21 cellular contexts compared by ENCODE assay signal in genomic region chr2:239212121-239212520, GRCh38.
A peak's percentile ranks its signal among the peaks of the same experiment; 100 is the strongest.
DNase-seq lines count a peak whose midpoint lies in the region; ATAC-seq and TF ChIP-seq lines count a peak whose summit lies in the region.
"Had no signal": no experiment of that assay in that cellular context is flagged by ENCODE, and none has a peak within 500 bp of the region (broad histone marks: within the 10 kb centered on the region; RNA-seq: fewer than 3 reads in every experiment).

No MANE protein-coding gene starts in this region.

- no peak for ATAC-seq in gastroesophageal sphincter
- ATAC-seq: esophagus mucosa had no signal

- H3K4me1 Mint-ChIP-seq in activated naive CD4-positive, alpha-beta T cell treated with anti-CD3 and anti-CD28 coated beads for 36 hours (ENCODE audit: low read depth), result peaks cover 48% of the 10 kb centered on the region
- peaks cover 52% of the 10 kb centered on the region for H3K4me1 Mint-ChIP-seq in type B pancreatic cell (ENCODE audit: unreplicated experiment)

- CTCF ChIA-PET in activated naive CD4-positive, alpha-beta T cell treated with anti-CD3 and anti-CD28 coated beads for 36 hours (lab: Charles Lee), result interaction anchor here (1.6 kb wide), 1 partner anchor 73 kb away, joined by 3 read pairs; no protein-coding TSS in a partner anchor

- peaks cover 4 to 92% (median 51%) of the 10 kb centered on the region in 3 donors for H3K4me1 ChIP-seq in gastroesophageal sphincter
- H3K4me1 ChIP-seq in neuronal stem cell (ENCODE audit: control insufficient read depth in 2 of 2, insufficient read depth in 1 of 2, low read depth in 1 of 2, low read length in 2 of 2), result peaks cover 35 to 36% of the 10 kb centered on the region in 2 donors

- TF ChIP-seq EP300 in gastroesophageal sphincter (IDR thresholded peaks at IDR 0.05), result no peak

- no peaks in the 10 kb centered on the region for H3K27me3 ChIP-seq in gastroesophageal sphincter
- H3K27me3 ChIP-seq in neuronal stem cell (ENCODE audit: control insufficient read depth in 3 of 3, insufficient read depth in 3 of 3, low read depth in 1 of 3, low read length in 3 of 3), result no peaks in the 10 kb centered on the region

- H4K91ac ChIP-seq in neuronal stem cell (ENCODE audit: low read depth, low read length, poor library complexity), result no peak overlapping the region

- H3K23ac ChIP-seq in neuronal stem cell (ENCODE audit: low read depth, low read length, poor library complexity), result no peak overlapping the region

- H3K27ac ChIP-seq in gastroesophageal sphincter, result peak overlapping the region in 3 of 4 donors; percentile 53 to 76 (median 75)
- H3K27ac ChIP-seq in neuronal stem cell (replicated peaks; ENCODE audit: low read length), result no peak overlapping the region

- peak overlapping the region; percentile 14 for H2AK5ac ChIP-seq in neuronal stem cell (ENCODE audit: low read depth, low read length)

- no peak overlapping the region for H3K9ac ChIP-seq in neuronal stem cell (ENCODE audit: low read depth, low read length, poor library complexity)

- no peak overlapping the region for H2AFZ ChIP-seq in neuronal stem cell (ENCODE audit: low read length)
- H2AFZ ChIP-seq: GM23338 had no signal

- no peak overlapping the region for H3K4me2 ChIP-seq in neuronal stem cell (ENCODE audit: insufficient read depth, low read length, poor library complexity, severe bottlenecking)
- H3K4me2 ChIP-seq: GM23338 had no signal

- no peaks in the 10 kb centered on the region for H3K36me3 Mint-ChIP-seq in activated naive CD4-positive, alpha-beta T cell treated with anti-CD3 and anti-CD28 coated beads for 36 hours (ENCODE audit: low read depth)
- H3K36me3 Mint-ChIP-seq in type B pancreatic cell, result no peaks in the 10 kb centered on the region
- H3K36me3 Mint-ChIP-seq: WTC11 had no signal

- no peak overlapping the region for H4K8ac ChIP-seq in neuronal stem cell (ENCODE audit: low read depth, low read length)

- no peak overlapping the region for H2BK120ac ChIP-seq in neuronal stem cell (ENCODE audit: low read depth, low read length)

- no peak overlapping the region for H3K27ac Mint-ChIP-seq in activated naive CD4-positive, alpha-beta T cell treated with anti-CD3 and anti-CD28 coated beads for 36 hours
- peak overlapping the region; percentile 39 for H3K27ac Mint-ChIP-seq in type B pancreatic cell
- H3K27ac Mint-ChIP-seq: GM23338 had no signal

- 78 to 100% methylated on average over 1 of the region's 4 CpGs for WGBS in gastroesophageal sphincter (ENCODE audit: low coverage in 1 of 2), 2 donors
- no CpG with 5 or more reads among the region's 4 CpGs for WGBS in neuronal stem cell (ENCODE audit: extremely low coverage in 2 of 2, insufficient read length in 2 of 2, insufficient replicate concordance in 1 of 2), 2 donors

- H3K9me3 Mint-ChIP-seq in activated naive CD4-positive, alpha-beta T cell treated with anti-CD3 and anti-CD28 coated beads for 36 hours, result no peaks in the 10 kb centered on the region
- no peaks in the 10 kb centered on the region for H3K9me3 Mint-ChIP-seq in type B pancreatic cell
- H3K9me3 Mint-ChIP-seq: GM23338; naive thymus-derived CD8-positive, alpha-beta T cell; WTC11 had no signal

- TF ChIP-seq POLR2A in gastroesophageal sphincter (IDR thresholded peaks at IDR 0.05), result no peak

- peaks cover 7% of the 10 kb centered on the region for H3K79me1 ChIP-seq in neuronal stem cell (ENCODE audit: low read depth, low read length)

- H3K14ac ChIP-seq in neuronal stem cell (ENCODE audit: low read length), result no peak overlapping the region

- H3K9me3 ChIP-seq in gastroesophageal sphincter (no peaks in the 10 kb centered on the region), neuronal stem cell (replicated peaks in 1 of 2; ENCODE audit: control insufficient read depth in 2 of 2, insufficient read depth in 1 of 2, low read depth in 1 of 2, low read length in 2 of 2) (no peaks in the 10 kb centered on the region)

- H2BK15ac ChIP-seq in neuronal stem cell (ENCODE audit: low read length), result no peak overlapping the region

- no peak overlapping the region for H3K4ac ChIP-seq in neuronal stem cell (ENCODE audit: low read length)

- intact Hi-C loops in activated naive CD4-positive, alpha-beta T cell treated with anti-CD3 and anti-CD28 coated beads for 36 hours (cut with micrococcal nuclease), result loop anchor here (5.0 kb wide), 1 partner anchor 50 kb away; no protein-coding TSS in a partner anchor

- DNase-seq in activated naive CD4-positive, alpha-beta T cell treated with anti-CD3 and anti-CD28 coated beads for 36 hours, result peak; percentile 3
- DNase-seq in activated naive CD4-positive, alpha-beta T cell treated with anti-CD3 and anti-CD28 coated beads, Interleukin-2, amount 50 U/mL, for 16 hours, result no peak
- no peak for DNase-seq in neuronal stem cell (ENCODE audit: low spot score)
- DNase-seq in type B pancreatic cell (ENCODE audit: extremely low spot score, unreplicated experiment), result no peak
- DNase-seq in NCI-H2196 treated with DMSO at 0.1 percent for 48 hours (lab: John Stamatoyannopoulos, UW; ENCODE audit: unreplicated experiment), result no peak
- no peak for DNase-seq in superior temporal gyrus (ENCODE audit: extremely low spot score)
- DNase-seq in activated effector memory CD4-positive, alpha-beta T cell treated with Interleukin-2 at 50 U/mL for 16 hours, result no peak
- DNase-seq: 8988T; activated CD8-positive, alpha-beta memory T cell treated with anti-CD3 and anti-CD28 coated beads, Interleukin-2, amount 50 U/mL, for 4 hours; AML-193; amniotic stem cell; COR-L47; DND-41; naive thymus-derived CD8-positive, alpha-beta T cell; NCI-H1105; NCI-H2029; T1000 had no signal

- no peak overlapping the region for H2BK12ac ChIP-seq in neuronal stem cell (ENCODE audit: low read length)

- H3K4me3 ChIP-seq in gastroesophageal sphincter (no peak overlapping the region), neuronal stem cell (ENCODE audit: low read length in 2 of 2) (no peak overlapping the region)
- H3K4me3 ChIP-seq: GM23338 had no signal

- no peak overlapping the region for H3K18ac ChIP-seq in neuronal stem cell (ENCODE audit: low read length)

- no peak for TF ChIP-seq CTCF in gastroesophageal sphincter (IDR thresholded peaks at IDR 0.05)
- no peak for TF ChIP-seq CTCF in type B pancreatic cell (conservative IDR thresholded peaks at IDR 0.05)

- H3K4me3 Mint-ChIP-seq in activated naive CD4-positive, alpha-beta T cell treated with anti-CD3 and anti-CD28 coated beads for 36 hours, result no peak overlapping the region
- peak overlapping the region; percentile 38 for H3K4me3 Mint-ChIP-seq in type B pancreatic cell
- H3K4me3 Mint-ChIP-seq: GM23338, WTC11 had no signal

- no peak overlapping the region for H2BK5ac ChIP-seq in neuronal stem cell (ENCODE audit: low read length)

- no peaks in the 10 kb centered on the region for H3K36me3 ChIP-seq in gastroesophageal sphincter
- no peaks in the 10 kb centered on the region for H3K36me3 ChIP-seq in neuronal stem cell (replicated peaks in 1 of 2; ENCODE audit: control insufficient read depth in 2 of 2, insufficient read depth in 2 of 2, low read length in 2 of 2)

- no peaks in the 10 kb centered on the region for H3K27me3 Mint-ChIP-seq in activated naive CD4-positive, alpha-beta T cell treated with anti-CD3 and anti-CD28 coated beads for 36 hours (ENCODE audit: low read depth)
- H3K27me3 Mint-ChIP-seq in type B pancreatic cell, result no peaks in the 10 kb centered on the region
- H3K27me3 Mint-ChIP-seq: naive thymus-derived CD8-positive, alpha-beta T cell had no signal
